ENCODE assay signal across 13 cellular contexts in the genomic region with DNA sequence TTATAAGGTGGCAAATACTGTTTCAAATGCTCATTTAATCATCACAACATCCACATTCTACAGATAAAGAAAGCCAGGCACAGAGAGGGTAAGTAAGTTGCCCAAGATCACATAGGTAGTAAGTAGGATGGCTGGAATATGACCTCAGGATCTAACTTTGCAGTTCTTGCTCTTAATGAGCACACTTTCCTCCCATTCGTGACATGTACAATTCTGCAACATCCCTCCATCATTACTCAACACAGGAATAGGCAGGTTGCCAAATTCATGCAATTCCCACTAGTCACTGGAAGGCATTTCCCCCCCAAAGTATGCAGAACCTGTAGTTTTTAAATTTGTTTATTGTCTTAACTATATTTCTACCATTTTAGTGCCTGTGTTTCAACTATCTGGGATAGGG.
DNase-seq lines count a peak whose midpoint lies in the region; ATAC-seq, FAIRE-seq and TF ChIP-seq lines count a peak whose summit lies in the region.
"Had no signal": no experiment of that assay in that cellular context is flagged by ENCODE, and none has a peak within 500 bp of the region (broad histone marks: within the 10 kb centered on the region; RNA-seq: fewer than 3 reads in every experiment).

No MANE protein-coding gene starts in this region.

- H3K27me3 ChIP-seq in HepG2 (ENCODE audit: control insufficient read depth in 1 of 2, insufficient read depth in 2 of 2, low read length in 2 of 2) (no peaks in the 10 kb centered on the region), right lobe of liver (no peaks in the 10 kb centered on the region), brain microvascular endothelial cell (replicated peaks) (no peaks in the 10 kb centered on the region), lower lobe of right lung (ENCODE audit: low read depth) (peaks cover 8% of the 10 kb centered on the region)

- H3K4me2 ChIP-seq in HepG2 (ENCODE audit: low read depth, low read length): no peak overlapping the region

- no peak for TF ChIP-seq RAD21 in HepG2 (CRISPR knock-in tag; IDR thresholded peaks at IDR 0.05)

- no TSS peak for BruUV-seq in HepG2 (replicated peaks; lab: Mats Ljungman, UMichigan)

- DNase-seq in HepG2 (ENCODE audit: low spot score) (no peak), right lobe of liver (no peak), brain microvascular endothelial cell (peak; percentile 31), lower lobe of right lung (no peak), cerebellum (ENCODE audit: low spot score) (no peak)
- DNase-seq in activated CD8-positive, alpha-beta memory T cell treated with anti-CD3 and anti-CD28 coated beads, Interleukin-2, amount 50 U/mL, for 48 hours: no peak
- DNase-seq in activated CD4-positive, alpha-beta T cell treated with anti-CD3 and anti-CD28 coated beads, Interleukin-2, amount 50 U/mL, for 1 hour: no peak
- DNase-seq: activated T-cell treated with anti-CD3 and anti-CD28 coated beads, Interleukin-2, amount 50 U/mL, for 1 hour; esophagus squamous epithelium; Karpas-422; nucleus accumbens; substantia nigra had no signal

- H3K4me1 ChIP-seq in HepG2 (ENCODE audit: insufficient read depth, low read length) (peaks cover 13% of the 10 kb centered on the region; the same call in 1 of the 2 replicates), right lobe of liver (no peaks in the 10 kb centered on the region), lower lobe of right lung (no peaks in the 10 kb centered on the region)
- H3K4me1 ChIP-seq: esophagus squamous epithelium had no signal

- no peak overlapping the region for H2AFZ ChIP-seq in HepG2 (ENCODE audit: low read length)

- in situ Hi-C loops in HepG2 (cut with HindIII; ENCODE audit: extremely low pct_ligation_motif_present, low pct_unique_long_range_greater_than_20kb): loop anchor here (25.0 kb wide), 1 partner anchor 525 kb away; no protein-coding TSS in a partner anchor
- in situ Hi-C loops in brain microvascular endothelial cell (cut with HindIII; ENCODE audit: low pct_ligation_motif_present, low sequenced_read_pairs): no loop called here

- H3K79me2 ChIP-seq in HepG2 (ENCODE audit: insufficient read depth, low read length): no peaks in the 10 kb centered on the region

- FAIRE-seq in HepG2 (lab: Jason Lieb, UNC): no peak

- no peaks in the 10 kb centered on the region for H4K20me1 ChIP-seq in HepG2 (ENCODE audit: insufficient read depth, low read length)

- H3K4me3 ChIP-seq in HepG2 (replicated peaks in 1 of 3; ENCODE audit: insufficient read depth in 1 of 3, low read depth in 2 of 3, low read length in 3 of 3): no peak overlapping the region
- H3K4me3 ChIP-seq in right lobe of liver: no peak overlapping the region
- no peak overlapping the region for H3K4me3 ChIP-seq in brain microvascular endothelial cell (ENCODE audit: low read depth, low read length)
- H3K4me3 ChIP-seq in lower lobe of right lung: no peak overlapping the region
- H3K4me3 ChIP-seq: esophagus squamous epithelium had no signal

- CTCF ChIA-PET in HepG2 (lab: Yijun Ruan, JAX; ENCODE audit: low intra/inter-chr PET ratio, low total read pairs): no interaction called here

- TF ChIP-seq POLR2A in HepG2 (IDR thresholded peaks at IDR 0.05; ENCODE audit: insufficient read depth in 1 of 2, low read depth in 2 of 2, low read length in 2 of 2): no peak
- no peak for TF ChIP-seq POLR2A in right lobe of liver (IDR thresholded peaks at IDR 0.05)

- no peak for TF ChIP-seq CTCF in HepG2 (CRISPR knock-in tag; IDR thresholded peaks at IDR 0.05)
- no peak for TF ChIP-seq CTCF in right lobe of liver (IDR thresholded peaks at IDR 0.05)
- no peak for TF ChIP-seq CTCF in brain microvascular endothelial cell (IDR thresholded peaks at IDR 0.05; ENCODE audit: low read depth, low read length, missing control alignments)
- TF ChIP-seq CTCF in lower lobe of right lung (IDR thresholded peaks at IDR 0.05): no peak

- no peak overlapping the region for H3K9ac ChIP-seq in HepG2 (ENCODE audit: insufficient read depth, low read depth, low read length)

- H3K36me3 ChIP-seq in HepG2 (replicated peaks in 1 of 2; ENCODE audit: control insufficient read depth in 1 of 2, insufficient read depth in 2 of 2, low read length in 2 of 2): no peaks in the 10 kb centered on the region
- no peaks in the 10 kb centered on the region for H3K36me3 ChIP-seq in right lobe of liver
- H3K36me3 ChIP-seq in brain microvascular endothelial cell (replicated peaks): no peaks in the 10 kb centered on the region
- H3K36me3 ChIP-seq in lower lobe of right lung: no peaks in the 10 kb centered on the region
- H3K36me3 ChIP-seq: esophagus squamous epithelium had no signal

- intact Hi-C loops in HepG2 (cut with micrococcal nuclease; ENCODE audit: unreplicated experiment) (no loop called here), right lobe of liver (cut with DNase I) (no loop called here), lower lobe of right lung (cut with DNase I) (no loop called here)

- WGBS in HepG2 (ENCODE audit: low lambda C conversion rate): 0% methylated on average over 1 of the region's 1 CpG
- WGBS in right lobe of liver (ENCODE audit: insufficient coverage, low coverage, low lambda C conversion rate, missing lambda C conversion rate): 18% methylated on average over 1 of the region's 1 CpG

- POLR2A ChIA-PET in HepG2 (lab: Yijun Ruan, JAX): no interaction called here

- H3K27ac ChIP-seq in HepG2 (ENCODE audit: extremely low read length, insufficient read depth, low read length) (no peak overlapping the region), right lobe of liver (no peak overlapping the region), brain microvascular endothelial cell (no peak overlapping the region), lower lobe of right lung (peak overlapping the region; percentile 24)

- no peak for TF ChIP-seq EP300 in HepG2 (IDR thresholded peaks at IDR 0.05; ENCODE audit: low read depth in 2 of 2, low read length in 2 of 2)
- TF ChIP-seq EP300 in HepG2 (CRISPR knock-in tag; IDR thresholded peaks at IDR 0.05; ENCODE audit: borderline replicate concordance): no peak

- H3K9me3 ChIP-seq in HepG2 (ENCODE audit: low read length) (no peaks in the 10 kb centered on the region), right lobe of liver (no peaks in the 10 kb centered on the region), lower lobe of right lung (no peaks in the 10 kb centered on the region)
- H3K9me3 ChIP-seq: esophagus squamous epithelium had no signal

- ATAC-seq in HepG2 (no peak), right lobe of liver (no peak), lower lobe of right lung (peak in 1 of 2 donors; percentile 43), GM18520 (IDR thresholded peaks at IDR 0.05; ENCODE audit: unreplicated experiment) (no peak)

TF ChIP-seq in HepG2, 621 proteins besides CTCF, POLR2A, EP300 and RAD21:
- TF ChIP-seq ZNF746 (CRISPR knock-in tag; IDR thresholded peaks at IDR 0.05) (no peak), CEBPB (IDR thresholded peaks at IDR 0.05; ENCODE audit: borderline replicate concordance, low read depth, low read length) (peak; percentile 65; the same call in 1 of the 2 replicates)
TF ChIP-seq in HepG2: peak in this region for 1.
